25 cellular contexts compared by ENCODE assay signal in genomic region chrX:47584714-47585113, GRCh38. TPM values are rescaled to one million over a fixed set of nuclear protein-coding genes. Genes with fewer than 3 reads are reported as not detected.
DNase-seq lines count a peak whose midpoint lies in the region; ATAC-seq, FAIRE-seq and TF ChIP-seq lines count a peak whose summit lies in the region.
"Had no signal": no experiment of that assay in that cellular context is flagged by ENCODE, and none has a peak within 500 bp of the region (broad histone marks: within the 10 kb centered on the region; RNA-seq: fewer than 3 reads in every experiment).

No MANE protein-coding gene starts in this region.

- H3K36me3 ChIP-seq in left ventricle myocardium inferior: no peaks in the 10 kb centered on the region
- peaks cover 36% of the 10 kb centered on the region; the same call in 2 of the 3 replicates for H3K36me3 ChIP-seq in K562 (ENCODE audit: control insufficient read depth, insufficient read depth, low read length)
- H3K36me3 ChIP-seq in smooth muscle cell (ENCODE audit: low read depth): no peaks in the 10 kb centered on the region
- H3K36me3 ChIP-seq in pancreas: no peaks in the 10 kb centered on the region
- H3K36me3 ChIP-seq: suprapubic skin, WERI-Rb-1 had no signal

- no peak overlapping the region for H3K27ac Mint-ChIP-seq in CD14-positive monocyte
- H3K27ac Mint-ChIP-seq: activated naive CD4-positive, alpha-beta T cell treated with anti-CD3 and anti-CD28 coated beads, Interleukin-2, amount 50 U/mL, for 24 hours had no signal

- CTCF ChIA-PET in K562 (lab: Yijun Ruan, JAX; ENCODE audit: low intra/inter-chr PET ratio): no interaction called here

- H3K9me1 ChIP-seq in K562 (ENCODE audit: control insufficient read depth, insufficient read depth, low read length): no peaks in the 10 kb centered on the region

- POLR2A ChIA-PET in K562 (lab: Yijun Ruan, JAX): no interaction called here

- peaks cover 0 to 5% (median 3%) of the 10 kb centered on the region in 3 donors for H3K27me3 Mint-ChIP-seq in CD14-positive monocyte (ENCODE audit: low read depth in 3 of 3)
- H3K27me3 Mint-ChIP-seq: activated naive CD4-positive, alpha-beta T cell treated with anti-CD3 and anti-CD28 coated beads, Interleukin-2, amount 50 U/mL, for 24 hours; effector memory CD8-positive, alpha-beta T cell had no signal

- H3K27me3 ChIP-seq in left ventricle myocardium inferior (ENCODE audit: low read depth) (no peaks in the 10 kb centered on the region), K562 (ENCODE audit: control insufficient read depth in 2 of 2, insufficient read depth in 2 of 2, low read length in 2 of 2) (no peaks in the 10 kb centered on the region), smooth muscle cell (ENCODE audit: low read depth) (no peaks in the 10 kb centered on the region), pancreas (peaks cover 0 to 4% (median 0%) of the 10 kb centered on the region in 4 donors)
- H3K27me3 ChIP-seq: suprapubic skin had no signal

- H3K4me1 Mint-ChIP-seq in CD14-positive monocyte: peaks cover 38% of the 10 kb centered on the region

- H3K9me3 ChIP-seq in left ventricle myocardium inferior (replicated peaks): no peaks in the 10 kb centered on the region
- H3K9me3 ChIP-seq in K562 (replicated peaks; ENCODE audit: control insufficient read depth, insufficient read depth, low read depth, low read length): no peaks in the 10 kb centered on the region
- no peaks in the 10 kb centered on the region for H3K9me3 ChIP-seq in smooth muscle cell (replicated peaks; ENCODE audit: low read depth)
- H3K9me3 ChIP-seq in pancreas: no peaks in the 10 kb centered on the region
- H3K9me3 ChIP-seq: A549, Caco-2, SK-N-SH, suprapubic skin had no signal

- no peak for ATAC-seq in Right ventricle myocardium inferior
- ATAC-seq in K562: no peak
- ATAC-seq in pancreas: no peak
- ATAC-seq: A549; effector memory CD8-positive, alpha-beta T cell had no signal

- no TSS peak for BruUV-seq in K562 (replicated peaks; lab: Mats Ljungman, UMichigan)

- H3K4me1 ChIP-seq in left ventricle myocardium inferior (no peaks in the 10 kb centered on the region), K562 (replicated peaks in 1 of 2; ENCODE audit: control insufficient read depth in 2 of 2, insufficient read depth in 2 of 2, low read length in 2 of 2) (peaks cover 14 to 22% of the 10 kb centered on the region in 2 experiments; a peak in 4 of 5 replicates), smooth muscle cell (ENCODE audit: low read depth) (no peaks in the 10 kb centered on the region), pancreas (no peaks in the 10 kb centered on the region)
- H3K4me1 ChIP-seq: Caco-2 had no signal

- H2AFZ ChIP-seq in K562 (ENCODE audit: low read depth, low read length) (no peak overlapping the region), smooth muscle cell (ENCODE audit: low read depth) (no peak overlapping the region)

- no peak for TF ChIP-seq EP300 in K562 (IDR thresholded peaks at IDR 0.05; ENCODE audit: low read length)

- peaks cover 0 to 2% (median 0%) of the 10 kb centered on the region in 7 donors for H3K9me3 Mint-ChIP-seq in CD14-positive monocyte
- H3K9me3 Mint-ChIP-seq: activated naive CD4-positive, alpha-beta T cell treated with anti-CD3 and anti-CD28 coated beads, Interleukin-2, amount 50 U/mL, for 24 hours; effector memory CD8-positive, alpha-beta T cell had no signal

- no peak for TF ChIP-seq POLR2A in K562 (conservative IDR thresholded peaks at IDR 0.05)

- no peak for TF ChIP-seq RAD21 in K562 (CRISPR knock-in tag; conservative IDR thresholded peaks at IDR 0.05 in 1 of 2, IDR thresholded peaks at IDR 0.05 in 1 of 2)

- in situ Hi-C loops in K562 (cut with MboI): no loop called here

- no peak for FAIRE-seq in K562 (lab: Jason Lieb, UNC)
- no peak for FAIRE-seq in pancreas (lab: Jason Lieb, UNC)
- FAIRE-seq: H1, small intestine, urothelium cell line had no signal

- no peak overlapping the region for H3K27ac ChIP-seq in left ventricle myocardium inferior (replicated peaks)
- no peak overlapping the region for H3K27ac ChIP-seq in K562 (ENCODE audit: extremely low read depth, low read depth, low read length)
- peak overlapping the region; percentile 35 for H3K27ac ChIP-seq in smooth muscle cell (ENCODE audit: low read depth)
- H3K27ac ChIP-seq in pancreas: no peak overlapping the region
- H3K27ac ChIP-seq: A549, KMS-11, suprapubic skin, WERI-Rb-1 had no signal

- H4K20me1 ChIP-seq in K562 (replicated peaks; ENCODE audit: control insufficient read depth, insufficient read depth, low read length) (no peaks in the 10 kb centered on the region), smooth muscle cell (ENCODE audit: low read depth) (peaks cover 29% of the 10 kb centered on the region)

- 85% methylated on average over 6 of the region's 6 CpGs for WGBS in K562 (ENCODE audit: insufficient coverage, low coverage, missing lambda C conversion rate)
- 81% methylated on average over 6 of the region's 6 CpGs for WGBS in smooth muscle cell (ENCODE audit: low lambda C conversion rate)
- WGBS in pancreas, 2 donors: 57 to 65% methylated on average over 6 of the region's 6 CpGs

- no peak for DNase-seq in left ventricle myocardium inferior
- no peak for DNase-seq in Right ventricle myocardium inferior (ENCODE audit: missing footprints)
- DNase-seq in K562 (ENCODE audit: extremely low read depth in 1 of 4, low spot score in 3 of 4): no peak
- DNase-seq in fibroblast of mammary gland (ENCODE audit: low read depth): peak; percentile 76
- no peak for DNase-seq in smooth muscle cell (lab: John Stamatoyannopoulos, UW; ENCODE audit: unreplicated experiment)
- DNase-seq in germinal center (ENCODE audit: low spot score): no peak
- DNase-seq in pancreas: no peak
- no peak for DNase-seq in CD14-positive monocyte (ENCODE audit: low spot score)
- DNase-seq: Caco-2; DMS79; effector memory CD8-positive, alpha-beta T cell; NCI-H1694; NCI-H526 treated with DMSO at 0.1 percent for 48 hours; RPMI8226; SK-N-SH; small intestine; stimulated activated CD4-positive, alpha-beta T cell treated with anti-CD3 and anti-CD28 coated beads, Interleukin-2, amount 100 ng/mL, for 24 hours; WERI-Rb-1 had no signal

- H3K9ac ChIP-seq in K562 (ENCODE audit: insufficient read depth in 1 of 2, low read depth in 2 of 2, low read length in 2 of 2) (no peak overlapping the region), smooth muscle cell (ENCODE audit: low read depth) (no peak overlapping the region)
- H3K9ac ChIP-seq: KMS-11, SK-N-SH had no signal

- H3F3A ChIP-seq in smooth muscle cell (ENCODE audit: low read depth): no peaks in the 10 kb centered on the region

- peaks cover 32 to 37% of the 10 kb centered on the region in 2 donors for H3K36me3 Mint-ChIP-seq in CD14-positive monocyte
- H3K36me3 Mint-ChIP-seq: activated naive CD4-positive, alpha-beta T cell treated with anti-CD3 and anti-CD28 coated beads, Interleukin-2, amount 50 U/mL, for 24 hours had no signal

- peak overlapping the region; percentile 1 for H3K4me3 ChIP-seq in left ventricle myocardium inferior
- H3K4me3 ChIP-seq in K562: no peak overlapping the region
- H3K4me3 ChIP-seq in fibroblast of mammary gland (ENCODE audit: control insufficient read depth, low read depth, low read length): peak overlapping the region; percentile 73
- peak overlapping the region; percentile 13 for H3K4me3 ChIP-seq in smooth muscle cell
- H3K4me3 ChIP-seq in pancreas: no peak overlapping the region
- H3K4me3 ChIP-seq: A549, suprapubic skin had no signal

- intact Hi-C loops in left ventricle myocardium inferior (cut with micrococcal nuclease): no loop called here
- intact Hi-C loops in Right ventricle myocardium inferior (cut with DNase I): no loop called here
- intact Hi-C loops in K562 (cut with micrococcal nuclease): loop anchor here (5.0 kb wide), 1 partner anchor 33 kb away; the partner anchor contains the start of gene SYN1
- intact Hi-C loops in pancreas (cut with DNase I): no loop called here
- intact Hi-C loops in CD14-positive monocyte (cut with micrococcal nuclease): loop anchor here (5.0 kb wide), 2 partner anchors 43 to 48 kb away; partner anchors contain the start of gene CFP (in 1 of the 2)

- TF ChIP-seq CTCF in left ventricle myocardium inferior (IDR thresholded peaks at IDR 0.05; ENCODE audit: borderline replicate concordance) (no peak), K562 (IDR thresholded peaks at IDR 0.05 in 2 of 3, conservative IDR thresholded peaks at IDR 0.05 in 1 of 3; ENCODE audit: insufficient read depth in 2 of 3, low read depth in 1 of 3, low read length in 3 of 3) (no peak), fibroblast of mammary gland (conservative IDR thresholded peaks at IDR 0.05; ENCODE audit: control insufficient read depth, insufficient read depth, low read depth, low read length) (no peak), smooth muscle cell (IDR thresholded peaks at IDR 0.05; ENCODE audit: borderline replicate concordance, insufficient read depth, poor library complexity, severe bottlenecking) (no peak), pancreas (IDR thresholded peaks at IDR 0.05) (no peak), CD14-positive monocyte (IDR thresholded peaks at IDR 0.05) (no peak)

- H3K4me2 ChIP-seq in K562 (ENCODE audit: insufficient read depth, low read length) (peak overlapping the region; percentile 85; the same call in 1 of the 2 replicates), smooth muscle cell (peak overlapping the region; percentile 86)
- H3K4me2 ChIP-seq: A549, KMS-11 had no signal

- H3K79me2 ChIP-seq in K562 (ENCODE audit: control insufficient read depth, insufficient read depth, low read length) (peaks cover 29% of the 10 kb centered on the region), smooth muscle cell (ENCODE audit: low read depth) (peaks cover 17% of the 10 kb centered on the region)

- H3K4me3 Mint-ChIP-seq in CD14-positive monocyte: no peak overlapping the region
- H3K4me3 Mint-ChIP-seq: activated naive CD4-positive, alpha-beta T cell treated with anti-CD3 and anti-CD28 coated beads, Interleukin-2, amount 50 U/mL, for 24 hours had no signal

RNA-seq across cellular contexts. Expression of gene TIMP1, which starts 2.5 kb away (rescaled TPM):
- total RNA-seq in left ventricle myocardium inferior (99.3 TPM), Right ventricle myocardium inferior (112 TPM), K562 (2014; rRNA removed) (203 and 272 TPM in 2 replicates), K562 (2014; rRNA removed; fragmentation: Illumina TruSeq; extraction: Trizol) (107 and 115 TPM in 2 replicates), K562 (2015; rRNA removed; fragmentation: Illumina TruSeq; extraction: Trizol) (187 and 190 TPM in 2 replicates), K562 (2021) (264 and 292 TPM in 2 replicates), smooth muscle cell (3,396 and 3,796 TPM in 2 replicates), pancreas (100 to 1,000 TPM in 2 of 6 donors, 10 to 100 TPM in 4; 11.5 to 292 (median 53.4) TPM)
- total RNA-seq in K562 (2011; cell fraction: chromatin; rRNA removed; ENCODE audit: low replicate concordance): 280 and 965 TPM in 2 replicates
- total RNA-seq in K562 (2011; cell fraction: nucleolus; rRNA removed): 1,302 and 2,067 TPM in 2 replicates
- total RNA-seq in K562 (2011; cell fraction: nucleoplasm; rRNA removed): 1,014 and 1,106 TPM in 2 replicates
- polyA plus RNA-seq in K562 (2011; rRNA removed) (436 and 513 TPM in 2 replicates), K562 (2014; fragmentation: Illumina TruSeq; extraction: Trizol) (273 and 317 TPM in 2 replicates), K562 (2014; fragmentation: Nextera tagmentation; extraction: Ambion mirVana) (100 to 1,000 TPM; 530 to 699 TPM), K562 (2014; rRNA removed) (167 and 174 TPM in 2 replicates), smooth muscle cell (14,304 and 15,830 TPM in 2 replicates), pancreas (100 to 1,000 TPM; 143 to 175 TPM), CD14-positive monocyte (100 to 1,000 TPM; 591 to 682 TPM)
- polyA plus RNA-seq in K562 (2011; cell fraction: cytosol; rRNA removed): 819 and 2,428 TPM in 2 replicates
- polyA plus RNA-seq in K562 (2011; cell fraction: nucleus; rRNA removed): 230 and 506 TPM in 2 replicates
- 447 and 511 TPM in 2 replicates for polyA plus RNA-seq in K562 (2012)
- 359 and 800 TPM in 2 replicates for polyA minus RNA-seq in K562 (2011; rRNA and poly(A)+ RNA removed)
- 495 and 903 TPM in 2 replicates for polyA minus RNA-seq in K562 (2011; cell fraction: cytosol; rRNA and poly(A)+ RNA removed)
- 104 and 113 TPM in 2 replicates for polyA minus RNA-seq in K562 (2011; cell fraction: nucleus; rRNA and poly(A)+ RNA removed)

RNA-seq across cellular contexts. Expression of gene ARAF, which starts 23.7 kb away (rescaled TPM):
- total RNA-seq in left ventricle myocardium inferior (76.4 TPM), Right ventricle myocardium inferior (76.5 TPM), K562 (2014; rRNA removed) (22.2 and 24.5 TPM in 2 replicates), K562 (2014; rRNA removed; fragmentation: Illumina TruSeq; extraction: Trizol) (21.4 and 22.1 TPM in 2 replicates), K562 (2015; rRNA removed; fragmentation: Illumina TruSeq; extraction: Trizol) (26.1 and 29.4 TPM in 2 replicates), K562 (2021) (67.7 and 70.0 TPM in 2 replicates), smooth muscle cell (29.5 and 33.1 TPM in 2 replicates), pancreas (10 to 100 TPM; 32.9 to 52.0 (median 40.5) TPM)
- total RNA-seq in K562 (2011; cell fraction: chromatin; rRNA removed; ENCODE audit: low replicate concordance): 73.6 and 169 TPM in 2 replicates
- total RNA-seq in K562 (2011; cell fraction: nucleolus; rRNA removed): 112 and 121 TPM in 2 replicates
- total RNA-seq in K562 (2011; cell fraction: nucleoplasm; rRNA removed): 88.2 and 117 TPM in 2 replicates
- polyA plus RNA-seq in K562 (2011; rRNA removed) (43.0 and 57.6 TPM in 2 replicates), K562 (2014; fragmentation: Illumina TruSeq; extraction: Trizol) (48.1 and 60.1 TPM in 2 replicates), K562 (2014; fragmentation: Nextera tagmentation; extraction: Ambion mirVana) (1 to 10 TPM; 5.5 to 8.8 TPM), K562 (2014; rRNA removed) (38.6 and 42.0 TPM in 2 replicates), smooth muscle cell (63.1 and 72.8 TPM in 2 replicates), pancreas (10 to 100 TPM; 61.5 to 78.7 TPM), CD14-positive monocyte (10 to 100 TPM; 49.7 to 68.6 TPM)
- polyA plus RNA-seq in K562 (2011; cell fraction: cytosol; rRNA removed): 38.6 and 60.5 TPM in 2 replicates
- 132 and 195 TPM in 2 replicates for polyA plus RNA-seq in K562 (2011; cell fraction: nucleus; rRNA removed)
- polyA plus RNA-seq in K562 (2012): 46.8 and 58.0 TPM in 2 replicates
- polyA minus RNA-seq in K562 (2011; rRNA and poly(A)+ RNA removed): 50.5 and 58.7 TPM in 2 replicates
- polyA minus RNA-seq in K562 (2011; cell fraction: cytosol; rRNA and poly(A)+ RNA removed): 33.5 and 38.0 TPM in 2 replicates
- 54.1 and 55.8 TPM in 2 replicates for polyA minus RNA-seq in K562 (2011; cell fraction: nucleus; rRNA and poly(A)+ RNA removed)

RNA-seq across cellular contexts. Expression of gene SYN1, which starts 34.9 kb away (rescaled TPM):
- 13.9 TPM for total RNA-seq in left ventricle myocardium inferior
- total RNA-seq in Right ventricle myocardium inferior: 11.1 TPM
- 0.88 and 1.1 TPM in 2 replicates for total RNA-seq in K562 (2011; cell fraction: chromatin; rRNA removed; ENCODE audit: low replicate concordance)
- total RNA-seq in K562 (2011; cell fraction: nucleolus; rRNA removed): 0.26 TPM in 1 of 2 replicates, not detected in the other
- 0.66 TPM in 1 of 2 replicates, not detected in the other for total RNA-seq in K562 (2011; cell fraction: nucleoplasm; rRNA removed)
- total RNA-seq in K562 (2014; rRNA removed): 0.18 TPM in 1 of 2 replicates, not detected in the other
- total RNA-seq in K562 (2014; rRNA removed; fragmentation: Illumina TruSeq; extraction: Trizol): 0.10 and 0.15 TPM in 2 replicates
- not detected in 2 replicates for total RNA-seq in K562 (2015; rRNA removed; fragmentation: Illumina TruSeq; extraction: Trizol)
- total RNA-seq in K562 (2021): 0.24 and 0.38 TPM in 2 replicates
- 0.01 and 0.12 TPM in 2 replicates for polyA plus RNA-seq in K562 (2011; rRNA removed)
- 0.10 and 0.15 TPM in 2 replicates for polyA plus RNA-seq in K562 (2011; cell fraction: cytosol; rRNA removed)
- 0.18 and 0.42 TPM in 2 replicates for polyA plus RNA-seq in K562 (2011; cell fraction: nucleus; rRNA removed)
- 0.30 and 0.66 TPM in 2 replicates for polyA plus RNA-seq in K562 (2012)
- polyA plus RNA-seq in K562 (2014; fragmentation: Illumina TruSeq; extraction: Trizol): 0.14 and 0.28 TPM in 2 replicates
- polyA plus RNA-seq in K562 (2014; fragmentation: Nextera tagmentation; extraction: Ambion mirVana): under 1 TPM in 1 of 2 experiments, not detected in 1; 0.07 TPM
- 0.24 TPM in 1 of 2 replicates, not detected in the other for polyA plus RNA-seq in K562 (2014; rRNA removed)
- polyA minus RNA-seq in K562 (2011; rRNA and poly(A)+ RNA removed): 0.09 and 1.2 TPM in 2 replicates
- 0.36 and 1.2 TPM in 2 replicates for polyA minus RNA-seq in K562 (2011; cell fraction: cytosol; rRNA and poly(A)+ RNA removed)
- 0.13 and 0.22 TPM in 2 replicates for polyA minus RNA-seq in K562 (2011; cell fraction: nucleus; rRNA and poly(A)+ RNA removed)
- 0.22 and 5.1 TPM in 2 replicates for total RNA-seq in smooth muscle cell
- 9.1 and 13.3 TPM in 2 replicates for polyA plus RNA-seq in smooth muscle cell
- 1 to 10 TPM in 3 of 6 donors, under 1 TPM in 3; 0.47 to 2.4 (median 0.89) TPM for total RNA-seq in pancreas
- polyA plus RNA-seq in pancreas: 10 to 100 TPM in 1 of 2 donors, 1 to 10 TPM in 1; 2.9 to 10.3 TPM
- under 1 TPM; 0.11 to 0.29 TPM for polyA plus RNA-seq in CD14-positive monocyte
- total RNA-seq: Caco-2, HT1080 had no signal

RNA-seq across cellular contexts. Expression of gene CFP, which starts 45.0 kb away (rescaled TPM):
- total RNA-seq in left ventricle myocardium inferior (3.0 TPM), Right ventricle myocardium inferior (3.7 TPM), K562 (2014; rRNA removed) (0.41 and 2.1 TPM in 2 replicates), K562 (2014; rRNA removed; fragmentation: Illumina TruSeq; extraction: Trizol) (0.26 and 0.55 TPM in 2 replicates), K562 (2015; rRNA removed; fragmentation: Illumina TruSeq; extraction: Trizol) (1.1 and 1.5 TPM in 2 replicates), K562 (2021) (0.89 and 2.0 TPM in 2 replicates), smooth muscle cell (0.36 and 0.58 TPM in 2 replicates), pancreas (1 to 10 TPM in 3 of 6 donors, under 1 TPM in 3; 0.31 to 2.3 (median 0.95) TPM)
- 0.92 and 1.3 TPM in 2 replicates for total RNA-seq in K562 (2011; cell fraction: chromatin; rRNA removed; ENCODE audit: low replicate concordance)
- 0.53 and 0.67 TPM in 2 replicates for total RNA-seq in K562 (2011; cell fraction: nucleolus; rRNA removed)
- 1.1 and 1.2 TPM in 2 replicates for total RNA-seq in K562 (2011; cell fraction: nucleoplasm; rRNA removed)
- polyA plus RNA-seq in K562 (2011; rRNA removed) (0.28 and 0.93 TPM in 2 replicates), K562 (2014; fragmentation: Illumina TruSeq; extraction: Trizol) (0.79 and 1.2 TPM in 2 replicates), K562 (2014; fragmentation: Nextera tagmentation; extraction: Ambion mirVana) (under 1 TPM; 0.18 to 0.28 TPM), K562 (2014; rRNA removed) (1.2 and 2.0 TPM in 2 replicates), smooth muscle cell (1.3 and 1.7 TPM in 2 replicates), pancreas (1 to 10 TPM; 2.5 to 4.1 TPM), CD14-positive monocyte (100 to 1,000 TPM; 461 to 491 TPM)
- polyA plus RNA-seq in K562 (2011; cell fraction: cytosol; rRNA removed): 0.72 and 0.88 TPM in 2 replicates
- polyA plus RNA-seq in K562 (2011; cell fraction: nucleus; rRNA removed): 0.68 and 0.97 TPM in 2 replicates
- polyA plus RNA-seq in K562 (2012): 2.0 and 5.5 TPM in 2 replicates
- polyA minus RNA-seq in K562 (2011; rRNA and poly(A)+ RNA removed): 0.07 and 0.09 TPM in 2 replicates
- 0.48 TPM in 1 of 2 replicates, not detected in the other for polyA minus RNA-seq in K562 (2011; cell fraction: cytosol; rRNA and poly(A)+ RNA removed)
- 0.27 and 0.56 TPM in 2 replicates for polyA minus RNA-seq in K562 (2011; cell fraction: nucleus; rRNA and poly(A)+ RNA removed)

Comparison
In these comparisons a context has a peak if more than half of its experiments do, and no peak if none do; other contexts are left out.
1. H3K4me3 ChIP-seq: peak in left ventricle myocardium inferior (single experiment), fibroblast of mammary gland (single experiment) and smooth muscle cell (single experiment); none in K562 (single experiment) and pancreas (0 of 4).
2. intact Hi-C loops: an anchor here in K562 (5.0 kb wide) and CD14-positive monocyte (5.0 kb wide); none called in left ventricle myocardium inferior, Right ventricle myocardium inferior and pancreas.